ENCODE assay signal across 22 cellular contexts in the genomic region with DNA sequence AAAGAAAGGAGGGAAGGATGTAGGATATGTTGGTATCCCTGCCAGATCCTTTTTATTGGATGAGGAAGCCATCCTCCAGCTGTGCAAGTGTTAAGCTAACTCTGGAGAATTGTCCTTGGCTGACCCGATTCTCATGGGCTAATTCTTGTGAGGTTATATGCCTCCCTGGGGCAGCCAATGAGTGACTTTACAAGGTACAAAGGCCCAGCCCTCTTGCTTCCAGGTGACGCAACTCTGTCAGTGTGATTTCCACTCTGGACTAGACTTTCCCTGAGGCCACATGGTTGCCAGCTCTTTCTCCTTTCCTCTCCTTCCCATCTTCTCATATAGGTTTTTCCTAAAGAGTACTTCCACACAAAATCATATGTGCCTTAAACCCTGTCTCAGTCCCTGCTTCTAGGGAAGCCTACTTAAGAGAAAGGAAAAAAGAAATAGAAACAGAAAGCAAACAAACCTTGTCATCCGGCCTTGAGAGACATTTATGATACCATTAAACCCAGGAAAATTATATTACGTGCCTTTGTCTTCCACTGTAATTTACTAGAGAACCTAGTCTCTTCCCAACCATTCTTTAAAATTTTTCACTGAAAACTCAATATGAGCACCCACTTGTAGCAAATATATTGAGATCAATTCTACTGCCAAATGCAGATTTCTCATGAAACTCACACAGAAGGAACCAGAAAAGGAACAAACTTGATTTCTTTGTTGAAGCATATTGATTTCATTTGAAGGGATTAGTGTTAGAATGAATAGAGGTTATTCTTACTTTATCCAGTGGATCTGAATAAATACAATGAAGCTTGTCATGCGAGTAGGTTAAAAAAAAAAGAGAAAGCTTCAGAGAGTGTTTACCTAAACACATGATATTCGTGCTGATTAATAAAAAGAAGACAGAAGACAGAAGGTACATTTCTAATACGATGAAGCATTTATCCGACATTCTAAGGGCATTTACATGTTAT.
DNase-seq lines count a peak whose midpoint lies in the region; ATAC-seq and TF ChIP-seq lines count a peak whose summit lies in the region.
"Had no signal": no experiment of that assay in that cellular context is flagged by ENCODE, and none has a peak within 500 bp of the region (broad histone marks: within the 10 kb centered on the region; RNA-seq: fewer than 3 reads in every experiment).

No MANE protein-coding gene starts in this region.

- peak overlapping the region; percentile 75 for H3K4me2 ChIP-seq in MM.1S (ENCODE audit: low read depth, low read length)
- H3K4me2 ChIP-seq: neural progenitor cell had no signal

- TF ChIP-seq CTCF in Calu3 (IDR thresholded peaks at IDR 0.05; ENCODE audit: unreplicated experiment) (no peak), MM.1S (IDR thresholded peaks at IDR 0.05; ENCODE audit: low read length) (no peak), epithelial cell of esophagus (IDR thresholded peaks at IDR 0.05; ENCODE audit: insufficient read depth, low read depth, low read length, missing control alignments) (no peak), mucosa of descending colon (IDR thresholded peaks at IDR 0.05) (no peak), gastroesophageal sphincter (IDR thresholded peaks at IDR 0.05) (no peak)

- no peaks in the 10 kb centered on the region for H3K36me3 ChIP-seq in MM.1S (replicated peaks; ENCODE audit: insufficient read depth, low read length)
- no peaks in the 10 kb centered on the region for H3K36me3 ChIP-seq in mucosa of descending colon (ENCODE audit: low read depth)
- no peaks in the 10 kb centered on the region for H3K36me3 ChIP-seq in gastroesophageal sphincter
- no peaks in the 10 kb centered on the region for H3K36me3 ChIP-seq in naive thymus-derived CD4-positive, alpha-beta T cell (ENCODE audit: control insufficient read depth in 2 of 3, insufficient read depth in 3 of 3, low read length in 3 of 3)
- H3K36me3 ChIP-seq: neural progenitor cell had no signal

- H3K4me1 ChIP-seq in MM.1S (ENCODE audit: low read length) (peaks cover 12% of the 10 kb centered on the region; the same call in 1 of the 2 replicates), mucosa of descending colon (ENCODE audit: low read depth) (peaks cover 5% of the 10 kb centered on the region), gastroesophageal sphincter (no peaks in the 10 kb centered on the region)
- H3K4me1 ChIP-seq in naive thymus-derived CD4-positive, alpha-beta T cell (ENCODE audit: control insufficient read depth in 2 of 2, insufficient read depth in 2 of 2, low read length in 2 of 2) = no peaks in the 10 kb centered on the region
- H3K4me1 ChIP-seq: neural progenitor cell had no signal

- H4K20me1 ChIP-seq in MM.1S (ENCODE audit: insufficient read depth, low read length) = no peaks in the 10 kb centered on the region

- peak; percentile 37 for DNase-seq in Calu3
- DNase-seq in MM.1S = peak; percentile 63
- DNase-seq in epithelial cell of esophagus (ENCODE audit: low read depth) = peak; percentile 35
- DNase-seq in mucosa of descending colon = peak in 2 of 3 donors; percentile 31 to 71
- no peak for DNase-seq in naive thymus-derived CD4-positive, alpha-beta T cell
- DNase-seq: caudate nucleus; DMS153; effector memory CD4-positive, alpha-beta T cell; hypothalamus; IMR-90; kidney; NCI-H2107; NCI-H526; PC-3 had no signal

- H3K9me3 Mint-ChIP-seq in Calu3 (ENCODE audit: low read depth, unreplicated experiment) = no peaks in the 10 kb centered on the region
- H3K9me3 Mint-ChIP-seq in naive thymus-derived CD4-positive, alpha-beta T cell = peaks cover 0 to 5% (median 0%) of the 10 kb centered on the region in 11 donors
- H3K9me3 Mint-ChIP-seq: neural progenitor cell had no signal

- peak overlapping the region; percentile 56 for H3K27ac Mint-ChIP-seq in Calu3 (ENCODE audit: unreplicated experiment)
- H3K27ac Mint-ChIP-seq in naive thymus-derived CD4-positive, alpha-beta T cell = no peak overlapping the region
- H3K27ac Mint-ChIP-seq: activated T-helper 17 cell treated with anti-CD3 and anti-CD28 coated beads, Interleukin-2, amount 50 U/mL, for 72 hours; neural progenitor cell; stimulated activated effector memory CD8-positive, alpha-beta T cell treated with anti-CD3 and anti-CD28 coated beads, Interleukin-12 subunit alpha, Interleukin-12 subunit beta, amount 100 ng/mL, for 72 hours had no signal

- H3K4me3 Mint-ChIP-seq in Calu3 (ENCODE audit: low read depth, unreplicated experiment) = peak overlapping the region; percentile 11
- no peak overlapping the region for H3K4me3 Mint-ChIP-seq in naive thymus-derived CD4-positive, alpha-beta T cell
- H3K4me3 Mint-ChIP-seq: activated T-helper 17 cell treated with anti-CD3 and anti-CD28 coated beads, Interleukin-2, amount 50 U/mL, for 72 hours; neural progenitor cell; stimulated activated effector memory CD8-positive, alpha-beta T cell treated with anti-CD3 and anti-CD28 coated beads, Interleukin-12 subunit alpha, Interleukin-12 subunit beta, amount 100 ng/mL, for 72 hours had no signal

- H3K9ac ChIP-seq in MM.1S (ENCODE audit: low read length) = peak overlapping the region; percentile 43
- H3K9ac ChIP-seq: neural progenitor cell had no signal

- peak; percentile 96 for ATAC-seq in mucosa of descending colon
- no peak for ATAC-seq in gastroesophageal sphincter
- ATAC-seq in GM21528 (IDR thresholded peaks at IDR 0.05; ENCODE audit: low FRiP score, unreplicated experiment) = no peak
- ATAC-seq in naive thymus-derived CD4-positive, alpha-beta T cell = no peak
- ATAC-seq in HG03095 (IDR thresholded peaks at IDR 0.05; ENCODE audit: unreplicated experiment) = no peak
- ATAC-seq: activated CD4-positive, CD25-positive, alpha-beta regulatory T cell treated with anti-CD3 and anti-CD28 coated beads, Interleukin-2, amount 50 U/mL, for 24 hours; activated T-helper 17 cell treated with anti-CD3 and anti-CD28 coated beads, Interleukin-2, amount 50 U/mL, for 72 hours; PC-3; stimulated activated effector memory CD8-positive, alpha-beta T cell treated with anti-CD3 and anti-CD28 coated beads, Interleukin-12 subunit alpha, Interleukin-12 subunit beta, amount 100 ng/mL, for 72 hours had no signal

- H3K79me2 ChIP-seq in MM.1S (ENCODE audit: low read length) = no peaks in the 10 kb centered on the region

- H3K4me3 ChIP-seq in MM.1S (ENCODE audit: low read length) (peak overlapping the region; percentile 40), epithelial cell of esophagus (ENCODE audit: low read length) (no peak overlapping the region), mucosa of descending colon (no peak overlapping the region), gastroesophageal sphincter (no peak overlapping the region)
- no peak overlapping the region for H3K4me3 ChIP-seq in naive thymus-derived CD4-positive, alpha-beta T cell (ENCODE audit: low read length)
- H3K4me3 ChIP-seq: neural progenitor cell had no signal

- no peaks in the 10 kb centered on the region for H3K9me2 ChIP-seq in MM.1S (replicated peaks; ENCODE audit: insufficient read depth, low read length)

- peak overlapping the region; percentile 67 for H2AFZ ChIP-seq in MM.1S (ENCODE audit: low read length)
- H2AFZ ChIP-seq: neural progenitor cell had no signal

- H3K27me3 Mint-ChIP-seq in Calu3 (ENCODE audit: unreplicated experiment) = no peaks in the 10 kb centered on the region
- H3K27me3 Mint-ChIP-seq in naive thymus-derived CD4-positive, alpha-beta T cell = no peaks in the 10 kb centered on the region
- H3K27me3 Mint-ChIP-seq: activated T-helper 17 cell treated with anti-CD3 and anti-CD28 coated beads, Interleukin-2, amount 50 U/mL, for 72 hours had no signal

- no peaks in the 10 kb centered on the region for H3F3A ChIP-seq in MM.1S (ENCODE audit: insufficient read depth, low read length)

- H3K4me1 Mint-ChIP-seq in Calu3 (ENCODE audit: low read depth, unreplicated experiment) = peaks cover 31% of the 10 kb centered on the region
- H3K4me1 Mint-ChIP-seq in naive thymus-derived CD4-positive, alpha-beta T cell = no peaks in the 10 kb centered on the region
- H3K4me1 Mint-ChIP-seq: activated T-helper 17 cell treated with anti-CD3 and anti-CD28 coated beads, Interleukin-2, amount 50 U/mL, for 72 hours; stimulated activated effector memory CD8-positive, alpha-beta T cell treated with anti-CD3 and anti-CD28 coated beads, Interleukin-12 subunit alpha, Interleukin-12 subunit beta, amount 100 ng/mL, for 72 hours had no signal

- WGBS in gastroesophageal sphincter (ENCODE audit: low coverage in 1 of 2), 2 donors = 80 to 85% methylated on average over 7 to 8 of the region's 8 CpGs

- TF ChIP-seq EP300 in gastroesophageal sphincter (IDR thresholded peaks at IDR 0.05) = no peak

- POLR2A ChIA-PET in naive thymus-derived CD4-positive, alpha-beta T cell (lab: Charles Lee) = no interaction called here

- H3K9me3 ChIP-seq in MM.1S (replicated peaks; ENCODE audit: insufficient read depth, low read length) (no peaks in the 10 kb centered on the region), mucosa of descending colon (no peaks in the 10 kb centered on the region), gastroesophageal sphincter (peaks cover 0 to 3% (median 0%) of the 10 kb centered on the region in 3 donors)
- H3K9me3 ChIP-seq in naive thymus-derived CD4-positive, alpha-beta T cell (ENCODE audit: control insufficient read depth in 2 of 3, low read length in 3 of 3) = no peaks in the 10 kb centered on the region

- TF ChIP-seq POLR2A in gastroesophageal sphincter (IDR thresholded peaks at IDR 0.05) = no peak

- peak overlapping the region; percentile 52; the same call in 1 of the 2 replicates for H3K27ac ChIP-seq in MM.1S (ENCODE audit: low read length)
- H3K27ac ChIP-seq in gastroesophageal sphincter = no peak overlapping the region
- H3K27ac ChIP-seq in naive thymus-derived CD4-positive, alpha-beta T cell (ENCODE audit: low read depth, low read length) = no peak overlapping the region
- H3K27ac ChIP-seq: C4-2B, neural progenitor cell had no signal

- BruUV-seq in Calu3 (replicated peaks; lab: Mats Ljungman, UMichigan) = no TSS peak

- no peaks in the 10 kb centered on the region for H3K36me3 Mint-ChIP-seq in Calu3 (ENCODE audit: insufficient read depth, unreplicated experiment)
- H3K36me3 Mint-ChIP-seq in naive thymus-derived CD4-positive, alpha-beta T cell = no peaks in the 10 kb centered on the region
- H3K36me3 Mint-ChIP-seq: stimulated activated effector memory CD8-positive, alpha-beta T cell treated with anti-CD3 and anti-CD28 coated beads, Interleukin-12 subunit alpha, Interleukin-12 subunit beta, amount 100 ng/mL, for 72 hours had no signal

- H3K27me3 ChIP-seq in MM.1S (replicated peaks; ENCODE audit: insufficient read depth, low read length) = no peaks in the 10 kb centered on the region
- H3K27me3 ChIP-seq in gastroesophageal sphincter = no peaks in the 10 kb centered on the region
- no peaks in the 10 kb centered on the region for H3K27me3 ChIP-seq in naive thymus-derived CD4-positive, alpha-beta T cell (ENCODE audit: control insufficient read depth in 2 of 2, insufficient read depth in 2 of 2, low read length in 2 of 2)
- H3K27me3 ChIP-seq: neural progenitor cell had no signal

- CTCF ChIA-PET in Calu3 (lab: Charles Lee) = no interaction called here
- CTCF ChIA-PET in naive thymus-derived CD4-positive, alpha-beta T cell (lab: Charles Lee) = no interaction called here

- intact Hi-C loops in Calu3 (cut with micrococcal nuclease; ENCODE audit: unreplicated experiment) (loop anchor here (1.0 kb wide), 1 partner anchor 41 kb away; no protein-coding TSS in a partner anchor), mucosa of descending colon (cut with DNase I, micrococcal nuclease) (no loop called here)
- intact Hi-C loops in naive thymus-derived CD4-positive, alpha-beta T cell (cut with micrococcal nuclease) = no loop called here

Comparison
In these comparisons a context has a peak if more than half of its experiments do, and no peak if none do; other contexts are left out.
1. DNase-seq: peak in Calu3 (single experiment), MM.1S (single experiment), epithelial cell of esophagus (single experiment) and mucosa of descending colon (2 of 3); none in naive thymus-derived CD4-positive, alpha-beta T cell (0 of 9).